ENCODE assay signal across 16 cellular contexts in the genomic region with DNA sequence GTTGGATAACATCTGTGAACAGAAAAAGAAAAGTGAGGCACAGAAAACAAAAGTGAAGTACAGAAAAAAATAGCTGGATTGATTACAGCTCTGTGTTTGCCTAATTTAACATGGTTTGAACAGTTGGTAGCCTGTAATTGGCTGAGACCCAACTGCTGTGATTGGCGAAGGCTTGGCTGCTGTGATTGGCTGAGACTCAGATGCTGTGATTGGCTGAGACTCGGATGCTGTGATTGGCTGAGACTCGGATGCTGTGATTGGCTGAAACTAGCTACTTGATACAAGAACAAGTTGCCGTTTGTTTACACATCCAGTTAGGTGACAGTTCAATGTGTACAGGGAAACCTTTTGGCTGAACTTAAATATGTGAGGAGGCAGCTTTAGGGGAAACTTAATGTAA.
DNase-seq lines count a peak whose midpoint lies in the region; ATAC-seq, FAIRE-seq and TF ChIP-seq lines count a peak whose summit lies in the region.
"Had no signal": no experiment of that assay in that cellular context is flagged by ENCODE, and none has a peak within 500 bp of the region (broad histone marks: within the 10 kb centered on the region; RNA-seq: fewer than 3 reads in every experiment).

No MANE protein-coding gene starts in this region.

- intact Hi-C loops in right cardiac atrium (cut with DNase I) (loop anchor here in 1 of 4 donors (10.0 kb wide), 1 partner anchor 237 kb away; a partner anchor contains a TSS), heart right ventricle (cut with DNase I) (loop anchor here in 1 of 10 donors (10.0 kb wide), 1 partner anchor 63 kb away; no protein-coding TSS in a partner anchor)

- H3K4me1 ChIP-seq in right cardiac atrium (ENCODE audit: control insufficient read depth, insufficient read depth, low read length) (peaks cover 2% of the 10 kb centered on the region), heart right ventricle (peaks cover 0 to 22% (median 0%) of the 10 kb centered on the region in 9 donors), gastroesophageal sphincter (no peaks in the 10 kb centered on the region)
- H3K4me1 ChIP-seq: esophagus muscularis mucosa had no signal

- H3K4me3 ChIP-seq in right cardiac atrium (ENCODE audit: low read length) (no peak overlapping the region), heart right ventricle (no peak overlapping the region), bronchial epithelial cell (ENCODE audit: low read depth, low read length) (no peak overlapping the region), gastroesophageal sphincter (no peak overlapping the region)
- H3K4me3 ChIP-seq: esophagus muscularis mucosa had no signal

- no peaks in the 10 kb centered on the region for H3K36me3 ChIP-seq in heart right ventricle
- no peaks in the 10 kb centered on the region for H3K36me3 ChIP-seq in bronchial epithelial cell (ENCODE audit: control insufficient read depth, insufficient read depth, low read length)
- H3K36me3 ChIP-seq in gastroesophageal sphincter = no peaks in the 10 kb centered on the region
- H3K36me3 ChIP-seq: esophagus muscularis mucosa had no signal

- TF ChIP-seq CTCF in heart right ventricle (IDR thresholded peaks at IDR 0.05) = no peak
- TF ChIP-seq CTCF in bronchial epithelial cell (IDR thresholded peaks at IDR 0.05; ENCODE audit: insufficient read depth, low read length, severe bottlenecking) = no peak
- TF ChIP-seq CTCF in gastroesophageal sphincter (IDR thresholded peaks at IDR 0.05) = no peak
- TF ChIP-seq CTCF in GM20000 (IDR thresholded peaks at IDR 0.05; ENCODE audit: extremely low read depth, missing control alignments) = no peak

- FAIRE-seq in bronchial epithelial cell (lab: Jason Lieb, UNC) = peak; percentile 88
- no peak for FAIRE-seq in GM12892 (lab: Jason Lieb, UNC)

- TF ChIP-seq POLR2A in GM12892 (IDR thresholded peaks at IDR 0.05; ENCODE audit: low read depth, low read length) (no peak), gastroesophageal sphincter (IDR thresholded peaks at IDR 0.05) (no peak)

- H3K9me3 ChIP-seq in right cardiac atrium (ENCODE audit: control insufficient read depth, low read length) (no peaks in the 10 kb centered on the region), heart right ventricle (no peaks in the 10 kb centered on the region), gastroesophageal sphincter (no peaks in the 10 kb centered on the region)
- H3K9me3 ChIP-seq: esophagus muscularis mucosa had no signal

- ATAC-seq in right cardiac atrium = peak in 1 of 2 donors; percentile 15
- no peak for ATAC-seq in heart right ventricle
- ATAC-seq in gastroesophageal sphincter = no peak

- WGBS in right cardiac atrium = 72% methylated on average over 4 of the region's 4 CpGs
- 84 to 90% methylated on average over 4 of the region's 4 CpGs for WGBS in heart right ventricle, 2 donors
- 74 to 77% methylated on average over 4 of the region's 4 CpGs for WGBS in gastroesophageal sphincter (ENCODE audit: low coverage in 1 of 2), 2 donors

- H3K27me3 ChIP-seq in right cardiac atrium (ENCODE audit: control insufficient read depth, insufficient read depth) = no peaks in the 10 kb centered on the region
- peaks cover 0 to 4% (median 0%) of the 10 kb centered on the region in 7 donors for H3K27me3 ChIP-seq in heart right ventricle
- no peaks in the 10 kb centered on the region for H3K27me3 ChIP-seq in bronchial epithelial cell (ENCODE audit: control insufficient read depth, insufficient read depth, low read length)
- peaks cover 6% of the 10 kb centered on the region for H3K27me3 ChIP-seq in gastroesophageal sphincter

- DNase-seq in right cardiac atrium (peak in 2 of 3 donors; percentile 17 to 60), heart right ventricle (no peak), NCI-H2171 (lab: John Stamatoyannopoulos, UW) (peak; percentile 1), bronchial epithelial cell (ENCODE audit: low read depth) (peak; percentile 54), HuH-7.5 (ENCODE audit: low spot score) (no peak), GM12892 (ENCODE audit: insufficient read length) (no peak), GM20000 (ENCODE audit: low spot score) (no peak)
- DNase-seq: activated CD4-positive, alpha-beta T cell treated with anti-CD3 and anti-CD28 coated beads for 4 hours; activated effector memory CD4-positive, alpha-beta T cell treated with anti-CD3 and anti-CD28 coated beads, Interleukin-2, amount 50 U/mL, for 16 hours; DMS79; glutamatergic neuron; NCI-H1092 treated with DMSO at 0.1 percent for 48 hours; retina; SW 1271 had no signal

- no peak for TF ChIP-seq EP300 in gastroesophageal sphincter (IDR thresholded peaks at IDR 0.05)

- H3K27ac ChIP-seq in right cardiac atrium (ENCODE audit: low read length) (no peak overlapping the region), heart right ventricle (no peak overlapping the region), gastroesophageal sphincter (no peak overlapping the region)
- H3K27ac ChIP-seq: esophagus muscularis mucosa had no signal

Comparison
In these comparisons a context has a peak if more than half of its experiments do, and no peak if none do; other contexts are left out.
1. DNase-seq: peak in right cardiac atrium (2 of 3), NCI-H2171 (single experiment) and bronchial epithelial cell (single experiment); none in heart right ventricle (0 of 2), HuH-7.5 (single experiment), GM12892 (single experiment) and GM20000 (single experiment).